1 cellular context compared by ENCODE assay signal in the genomic region with DNA sequence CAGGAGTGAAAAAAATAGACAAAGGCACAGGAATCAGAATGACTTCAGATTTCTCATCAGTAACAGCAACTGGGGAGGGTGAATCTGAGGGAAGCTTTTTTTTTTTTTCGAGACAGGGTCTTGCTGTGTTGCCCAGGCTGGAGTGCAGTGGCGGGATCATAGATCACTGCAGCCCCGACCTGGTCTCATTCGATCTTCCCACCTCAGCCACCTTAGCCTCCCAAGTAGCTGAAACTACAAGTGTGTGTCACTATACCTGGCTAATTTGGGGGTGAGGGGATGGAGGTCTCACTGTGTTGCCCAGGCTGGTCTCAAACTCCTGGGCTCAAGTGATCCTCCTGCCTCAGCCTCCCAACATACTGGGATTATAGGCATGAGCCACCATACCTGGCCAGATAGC.
TF ChIP-seq lines count a peak whose summit lies in the region.

No MANE protein-coding gene starts in this region.

TF ChIP-seq in GM12878, 131 proteins besides CTCF, POLR2A, EP300 and RAD21:
- no peak for TF ChIP-seq IKZF2 (IDR thresholded peaks at IDR 0.05)
- no peak for TF ChIP-seq RBBP5 (conservative IDR thresholded peaks at IDR 0.05)
- TF ChIP-seq ZNF622 (IDR thresholded peaks at IDR 0.05) = no peak
- TF ChIP-seq SUPT20H (IDR thresholded peaks at IDR 0.05; ENCODE audit: borderline replicate concordance, control insufficient read depth, low read depth, low read length) = no peak
- TF ChIP-seq, protein P1, sequence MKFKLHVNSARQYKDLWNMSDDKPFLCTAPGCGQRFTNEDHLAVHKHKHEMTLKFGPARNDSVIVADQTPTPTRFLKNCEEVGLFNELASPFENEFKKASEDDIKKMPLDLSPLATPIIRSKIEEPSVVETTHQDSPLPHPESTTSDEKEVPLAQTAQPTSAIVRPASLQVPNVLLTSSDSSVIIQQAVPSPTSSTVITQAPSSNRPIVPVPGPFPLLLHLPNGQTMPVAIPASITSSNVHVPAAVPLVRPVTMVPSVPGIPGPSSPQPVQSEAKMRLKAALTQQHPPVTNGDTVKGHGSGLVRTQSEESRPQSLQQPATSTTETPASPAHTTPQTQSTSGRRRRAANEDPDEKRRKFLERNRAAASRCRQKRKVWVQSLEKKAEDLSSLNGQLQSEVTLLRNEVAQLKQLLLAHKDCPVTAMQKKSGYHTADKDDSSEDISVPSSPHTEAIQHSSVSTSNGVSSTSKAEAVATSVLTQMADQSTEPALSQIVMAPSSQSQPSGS (IDR thresholded peaks at IDR 0.05; ENCODE audit: low read length) = no peak
- TF ChIP-seq YBX1 (IDR thresholded peaks at IDR 0.05) = no peak
- no peak for TF ChIP-seq TCF3 (IDR thresholded peaks at IDR 0.05; ENCODE audit: borderline replicate concordance, insufficient read depth, low read depth, low read length)
- TF ChIP-seq HDGF (IDR thresholded peaks at IDR 0.05) = no peak
